In the genomic region with DNA sequence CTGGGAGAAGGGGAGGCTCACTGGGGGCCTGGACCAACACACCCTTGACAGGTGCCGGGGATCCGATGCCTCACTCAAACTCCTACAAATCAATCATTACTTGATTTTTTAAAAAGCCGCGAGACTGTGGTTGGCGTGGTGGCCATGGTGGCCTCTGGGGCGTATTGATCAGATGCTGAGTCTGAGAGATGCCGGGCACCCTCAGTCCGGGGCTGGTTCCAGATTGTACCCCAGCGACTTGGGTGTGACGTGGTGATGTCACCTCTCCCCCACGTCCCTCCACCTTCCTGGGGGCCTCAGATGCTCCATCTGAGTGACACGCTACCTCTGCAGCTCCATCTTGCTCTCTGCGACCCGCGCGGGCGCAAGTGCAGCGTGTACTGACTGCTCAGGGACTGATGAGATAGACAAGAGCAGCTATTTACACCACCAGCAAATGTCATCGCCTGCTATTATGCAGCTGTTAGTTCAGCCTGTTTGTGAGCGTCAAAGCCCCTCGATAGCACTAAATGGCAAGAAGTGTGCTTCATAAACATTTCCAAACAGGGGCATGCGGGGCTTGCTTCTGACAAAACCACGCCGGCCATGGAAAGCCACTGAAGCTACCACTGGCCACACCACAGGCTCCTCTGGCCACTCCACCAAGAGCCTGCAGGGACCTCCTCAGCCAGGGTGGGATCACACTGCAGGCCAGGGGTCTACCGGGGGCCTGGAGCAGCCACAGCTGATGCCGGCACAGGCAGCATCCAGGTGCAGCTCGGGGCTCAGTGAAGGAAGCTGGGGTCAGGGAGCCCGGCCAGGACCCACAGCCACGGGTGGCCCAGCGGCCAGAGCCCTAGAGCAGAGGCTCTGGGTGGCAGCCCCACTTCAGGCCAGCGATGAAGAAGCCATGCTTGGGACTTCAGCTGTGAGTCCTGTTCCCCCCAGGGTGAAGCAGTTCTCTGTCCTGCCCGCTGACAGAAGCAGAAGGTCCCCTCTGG, we compare ENCODE assay signal across 18 cellular contexts. TPM values are rescaled to one million over a fixed set of nuclear protein-coding genes. Genes with fewer than 3 reads are reported as not detected.
DNase-seq lines count a peak whose midpoint lies in the region; ATAC-seq, FAIRE-seq and TF ChIP-seq lines count a peak whose summit lies in the region.
"Had no signal": no experiment of that assay in that cellular context is flagged by ENCODE, and none has a peak within 500 bp of the region (broad histone marks: within the 10 kb centered on the region; RNA-seq: fewer than 3 reads in every experiment).

No MANE protein-coding gene starts in this region.

- peaks cover 20 to 30% (median 28%) of the 10 kb centered on the region in 3 donors for H3K27me3 Mint-ChIP-seq in CD14-positive monocyte (ENCODE audit: low read depth in 3 of 3)
- H3K27me3 Mint-ChIP-seq in Caco-2 (ENCODE audit: insufficient read depth, unreplicated experiment), result peaks cover 31% of the 10 kb centered on the region

- no peaks in the 10 kb centered on the region for H4K20me1 ChIP-seq in neural cell (ENCODE audit: insufficient read depth)

- H3K36me3 ChIP-seq in bronchial epithelial cell (ENCODE audit: control insufficient read depth, insufficient read depth, low read length) (no peaks in the 10 kb centered on the region), neural cell (ENCODE audit: insufficient read depth, low read length) (no peaks in the 10 kb centered on the region), Caco-2 (ENCODE audit: control insufficient read depth, insufficient read depth, low read length) (no peaks in the 10 kb centered on the region)

- no peak for TF ChIP-seq RAD21 in neural cell (conservative IDR thresholded peaks at IDR 0.05)

- TF ChIP-seq EP300 in neural cell (conservative IDR thresholded peaks at IDR 0.05; ENCODE audit: poor library complexity, severe bottlenecking), result peak; percentile 72

- H3F3A ChIP-seq in neural cell (ENCODE audit: insufficient read depth, low read length, poor library complexity, severe bottlenecking), result no peaks in the 10 kb centered on the region

- CTCF ChIA-PET in Caco-2 (lab: Charles Lee), result no interaction called here

- no peaks in the 10 kb centered on the region for H3K4me1 ChIP-seq in Caco-2

- no TSS peak for BruUV-seq in Caco-2 (replicated peaks; lab: Mats Ljungman, UMichigan)

- H3K9ac ChIP-seq in neural cell (ENCODE audit: low read length), result peak overlapping the region; percentile 24

- no peak for ATAC-seq in left ventricle myocardium superior
- ATAC-seq: GM12878, HCT116 had no signal

- peak; percentile 34 for DNase-seq in CD14-positive monocyte (ENCODE audit: low spot score)
- DNase-seq in bronchial epithelial cell (ENCODE audit: low read depth), result no peak
- peak; percentile 14 for DNase-seq in left ventricle myocardium superior
- no peak for DNase-seq in Caco-2
- no peak for DNase-seq in stimulated activated naive CD4-positive, alpha-beta T cell (lab: John Stamatoyannopoulos, UW)
- DNase-seq in NCI-H2171 (lab: John Stamatoyannopoulos, UW), result no peak
- DNase-seq: C1 segment of cervical spinal cord; CD4-positive, alpha-beta memory T cell; DND-41; GDM1 had no signal

- H3K4me3 Mint-ChIP-seq in CD14-positive monocyte (no peak overlapping the region), Caco-2 (ENCODE audit: unreplicated experiment) (no peak overlapping the region)
- H3K4me3 Mint-ChIP-seq: B cell had no signal

- H3K27me3 ChIP-seq in bronchial epithelial cell (ENCODE audit: control insufficient read depth, insufficient read depth, low read length) (no peaks in the 10 kb centered on the region), neural cell (ENCODE audit: insufficient read depth, low read depth, low read length) (no peaks in the 10 kb centered on the region), Caco-2 (replicated peaks; ENCODE audit: control insufficient read depth, insufficient read depth, low read length) (peaks cover 7% of the 10 kb centered on the region)

- H3K9me2 ChIP-seq in neural cell (ENCODE audit: insufficient read depth, low read length), result no peaks in the 10 kb centered on the region

- peak overlapping the region; percentile 52 for H3K27ac ChIP-seq in neural cell (ENCODE audit: low read length)
- H3K27ac ChIP-seq: HL-60 had no signal

- no peaks in the 10 kb centered on the region for H3K79me2 ChIP-seq in neural cell (replicated peaks; ENCODE audit: insufficient read depth, low read length)

- peaks cover 5% of the 10 kb centered on the region for H3K9me3 ChIP-seq in neural cell (ENCODE audit: low read length)
- H3K9me3 ChIP-seq in Caco-2, result no peaks in the 10 kb centered on the region

- H3K4me2 ChIP-seq in neural cell (ENCODE audit: low read length), result no peak overlapping the region

- intact Hi-C loops in CD14-positive monocyte (cut with micrococcal nuclease) (no loop called here), left ventricle myocardium superior (cut with micrococcal nuclease) (no loop called here), Caco-2 (cut with micrococcal nuclease; ENCODE audit: unreplicated experiment) (no loop called here)

- TF ChIP-seq CTCF in CD14-positive monocyte (IDR thresholded peaks at IDR 0.05) (no peak), bronchial epithelial cell (IDR thresholded peaks at IDR 0.05; ENCODE audit: insufficient read depth, low read length, severe bottlenecking) (no peak), neural cell (IDR thresholded peaks at IDR 0.05; ENCODE audit: poor library complexity, severe bottlenecking) (no peak), Caco-2 (IDR thresholded peaks at IDR 0.05; ENCODE audit: insufficient read depth in 1 of 2, low read depth in 1 of 2, low read length in 1 of 2, severe bottlenecking in 1 of 2, unreplicated experiment in 1 of 2) (no peak)

- peak; percentile 40 for FAIRE-seq in bronchial epithelial cell (lab: Jason Lieb, UNC)
- FAIRE-seq: A204.1, GM12878, GM18507, H54 had no signal

- H3K4me1 Mint-ChIP-seq in CD14-positive monocyte (peaks cover 7% of the 10 kb centered on the region), Caco-2 (ENCODE audit: low read depth, unreplicated experiment) (no peaks in the 10 kb centered on the region)
- H3K4me1 Mint-ChIP-seq: B cell; CD4-positive, alpha-beta memory T cell had no signal

- H3K9me3 Mint-ChIP-seq in CD14-positive monocyte (peaks cover 0 to 3% (median 1%) of the 10 kb centered on the region in 7 donors), Caco-2 (ENCODE audit: unreplicated experiment) (peaks cover 11% of the 10 kb centered on the region)

- no peak overlapping the region for H2AFZ ChIP-seq in neural cell (ENCODE audit: low read depth, low read length)

- POLR2A ChIA-PET in Caco-2 (lab: Charles Lee), result no interaction called here

- H3K27ac Mint-ChIP-seq in CD14-positive monocyte (no peak overlapping the region), Caco-2 (ENCODE audit: unreplicated experiment) (no peak overlapping the region)
- H3K27ac Mint-ChIP-seq: B cell had no signal

- H3K36me3 Mint-ChIP-seq in CD14-positive monocyte (no peaks in the 10 kb centered on the region), Caco-2 (ENCODE audit: insufficient read depth, unreplicated experiment) (peaks cover 5% of the 10 kb centered on the region)
- H3K36me3 Mint-ChIP-seq: CD4-positive, alpha-beta memory T cell had no signal

- H3K4me3 ChIP-seq in bronchial epithelial cell (ENCODE audit: low read depth, low read length) (no peak overlapping the region), neural cell (ENCODE audit: low read length) (peak overlapping the region; percentile 26), Caco-2 (ENCODE audit: low read depth, low read length) (no peak overlapping the region)
- H3K4me3 ChIP-seq: GM12878 had no signal

TF ChIP-seq in neural cell, 6 proteins besides CTCF, POLR2A, EP300 and RAD21:
- TF ChIP-seq TAF1 (IDR thresholded peaks at IDR 0.05; ENCODE audit: low read depth) (no peak), SMC3 (conservative IDR thresholded peaks at IDR 0.05; ENCODE audit: poor library complexity) (peak; percentile 23), POLR2AphosphoS5 (IDR thresholded peaks at IDR 0.05) (peak; percentile 74), EZH2 (IDR thresholded peaks at IDR 0.05; ENCODE audit: borderline replicate concordance, insufficient read depth, low read length, poor library complexity, severe bottlenecking) (no peak), MXI1 (conservative IDR thresholded peaks at IDR 0.05; ENCODE audit: poor library complexity, severe bottlenecking) (no peak)
- TF ChIP-seq, protein P1, sequence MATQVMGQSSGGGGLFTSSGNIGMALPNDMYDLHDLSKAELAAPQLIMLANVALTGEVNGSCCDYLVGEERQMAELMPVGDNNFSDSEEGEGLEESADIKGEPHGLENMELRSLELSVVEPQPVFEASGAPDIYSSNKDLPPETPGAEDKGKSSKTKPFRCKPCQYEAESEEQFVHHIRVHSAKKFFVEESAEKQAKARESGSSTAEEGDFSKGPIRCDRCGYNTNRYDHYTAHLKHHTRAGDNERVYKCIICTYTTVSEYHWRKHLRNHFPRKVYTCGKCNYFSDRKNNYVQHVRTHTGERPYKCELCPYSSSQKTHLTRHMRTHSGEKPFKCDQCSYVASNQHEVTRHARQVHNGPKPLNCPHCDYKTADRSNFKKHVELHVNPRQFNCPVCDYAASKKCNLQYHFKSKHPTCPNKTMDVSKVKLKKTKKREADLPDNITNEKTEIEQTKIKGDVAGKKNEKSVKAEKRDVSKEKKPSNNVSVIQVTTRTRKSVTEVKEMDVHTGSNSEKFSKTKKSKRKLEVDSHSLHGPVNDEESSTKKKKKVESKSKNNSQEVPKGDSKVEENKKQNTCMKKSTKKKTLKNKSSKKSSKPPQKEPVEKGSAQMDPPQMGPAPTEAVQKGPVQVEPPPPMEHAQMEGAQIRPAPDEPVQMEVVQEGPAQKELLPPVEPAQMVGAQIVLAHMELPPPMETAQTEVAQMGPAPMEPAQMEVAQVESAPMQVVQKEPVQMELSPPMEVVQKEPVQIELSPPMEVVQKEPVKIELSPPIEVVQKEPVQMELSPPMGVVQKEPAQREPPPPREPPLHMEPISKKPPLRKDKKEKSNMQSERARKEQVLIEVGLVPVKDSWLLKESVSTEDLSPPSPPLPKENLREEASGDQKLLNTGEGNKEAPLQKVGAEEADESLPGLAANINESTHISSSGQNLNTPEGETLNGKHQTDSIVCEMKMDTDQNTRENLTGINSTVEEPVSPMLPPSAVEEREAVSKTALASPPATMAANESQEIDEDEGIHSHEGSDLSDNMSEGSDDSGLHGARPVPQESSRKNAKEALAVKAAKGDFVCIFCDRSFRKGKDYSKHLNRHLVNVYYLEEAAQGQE (IDR thresholded peaks at IDR 0.05; ENCODE audit: borderline replicate concordance), result no peak

RNA-seq across cellular contexts. Expression of gene SLC6A3, which starts 50.1 kb away (rescaled TPM):
- polyA plus RNA-seq in CD14-positive monocyte, result not detected
- not detected in 2 replicates for total RNA-seq in bronchial epithelial cell
- total RNA-seq in left ventricle myocardium superior, result not detected
- 0.77 TPM in 1 of 2 replicates, not detected in the other for polyA plus RNA-seq in neural cell
- not detected in 2 replicates for polyA minus RNA-seq in neural cell
- total RNA-seq in Caco-2 (2022), result not detected in 2 replicates
- total RNA-seq: CD4-positive, alpha-beta memory T cell; GM12878 had no signal
- polyA plus RNA-seq: CD4-positive, alpha-beta memory T cell had no signal

RNA-seq across cellular contexts. Expression of gene CLPTM1L, which starts 50.3 kb away (rescaled TPM):
- polyA plus RNA-seq in CD14-positive monocyte (10 to 100 TPM; 14.1 to 35.0 TPM), neural cell (61.6 and 78.9 TPM in 2 replicates)
- total RNA-seq in bronchial epithelial cell (314 and 364 TPM in 2 replicates), left ventricle myocardium superior (31.5 TPM), Caco-2 (2022) (114 and 122 TPM in 2 replicates)
- 77.9 and 110 TPM in 2 replicates for polyA minus RNA-seq in neural cell

Comparison
In these comparisons a context has a peak if more than half of its experiments do, and no peak if none do; other contexts are left out.
1. DNase-seq: peak in CD14-positive monocyte (single experiment) and left ventricle myocardium superior (single experiment); none in bronchial epithelial cell (single experiment), Caco-2 (0 of 2), stimulated activated naive CD4-positive, alpha-beta T cell (0 of 6) and NCI-H2171 (single experiment).